20 cellular contexts compared by ENCODE assay signal in the genomic region with DNA sequence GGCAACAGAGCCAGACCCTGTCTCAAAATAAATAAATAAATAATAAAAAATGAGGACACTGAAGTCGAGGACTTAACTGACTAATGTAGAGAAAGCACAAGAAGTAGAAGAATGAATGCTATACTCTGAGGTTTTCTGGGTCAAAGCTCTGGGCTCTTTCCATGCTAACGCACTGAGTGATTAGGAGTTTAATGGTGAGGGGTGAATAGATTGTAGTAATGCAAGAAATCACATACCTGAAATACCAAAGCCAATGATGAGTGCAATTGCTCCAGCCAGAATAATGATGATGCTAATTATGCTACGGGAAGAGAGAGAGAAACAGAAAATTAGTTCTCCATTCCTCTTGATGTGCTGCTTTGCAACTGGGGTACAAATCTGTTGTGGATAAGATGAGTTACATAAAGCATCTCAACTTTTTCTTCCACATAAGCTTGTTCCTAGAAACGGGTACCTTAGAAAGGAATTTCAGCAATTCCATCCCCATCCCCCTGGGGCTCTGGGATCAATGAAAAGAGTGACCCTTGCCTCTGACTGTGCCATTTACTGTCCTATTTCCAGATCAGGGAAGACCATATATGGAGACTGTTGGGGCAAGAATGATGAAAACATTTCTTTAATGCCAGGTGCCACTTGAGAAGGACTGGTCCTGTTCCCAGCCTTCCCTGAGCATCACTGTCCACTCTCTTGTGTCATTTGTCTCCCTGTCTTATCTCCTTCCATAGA. TPM values are rescaled to one million over a fixed set of nuclear protein-coding genes. Genes with fewer than 3 reads are reported as not detected.
DNase-seq lines count a peak whose midpoint lies in the region; ATAC-seq, FAIRE-seq and TF ChIP-seq lines count a peak whose summit lies in the region.
"Had no signal": no experiment of that assay in that cellular context is flagged by ENCODE, and none has a peak within 500 bp of the region (broad histone marks: within the 10 kb centered on the region; RNA-seq: fewer than 3 reads in every experiment).

No MANE protein-coding gene starts in this region.

- no peaks in the 10 kb centered on the region for H3K36me3 Mint-ChIP-seq in astrocyte (ENCODE audit: low read depth, unreplicated experiment)
- H3K36me3 Mint-ChIP-seq: CD14-positive monocyte had no signal

- peaks cover 4% of the 10 kb centered on the region for H3K9me3 Mint-ChIP-seq in astrocyte (ENCODE audit: unreplicated experiment)

- H3K36me3 ChIP-seq in HUES48 (ENCODE audit: control insufficient read depth, insufficient read depth, low read length) (no peaks in the 10 kb centered on the region), astrocyte (ENCODE audit: insufficient read depth, low read length) (no peaks in the 10 kb centered on the region)

- no peaks in the 10 kb centered on the region for H3K79me2 ChIP-seq in astrocyte (ENCODE audit: insufficient read depth, low read length)

- DNase-seq in astrocyte (ENCODE audit: low read depth) (peak; percentile 66), kidney glomerular epithelial cell (lab: John Stamatoyannopoulos, UW) (peak; percentile 94), renal cortical epithelial cell (ENCODE audit: low read depth) (peak; percentile 95), anterior cingulate cortex (lab: John Stamatoyannopoulos, UW) (no peak), NCI-H1048 (lab: John Stamatoyannopoulos, UW) (no peak)
- DNase-seq in effector CD8-positive, alpha-beta T cell (lab: John Stamatoyannopoulos, UW): no peak
- DNase-seq: AML-193, Caco-2, GM23248, Karpas-422, MM.1S, NCI-H1105, NCI-H1694, NCI-H2227 treated with DMSO at 0.1 percent for 48 hours, NCI-H524 treated with DMSO at 0.1 percent for 48 hours, SHP77, SK-N-SH had no signal

- no peak overlapping the region for H3K4me2 ChIP-seq in astrocyte (ENCODE audit: low read length)
- H3K4me2 ChIP-seq: SK-N-SH had no signal

- H3K4me3 Mint-ChIP-seq in astrocyte (ENCODE audit: unreplicated experiment): no peak overlapping the region
- H3K4me3 Mint-ChIP-seq: CD14-positive monocyte had no signal

- no peak overlapping the region for H2AFZ ChIP-seq in astrocyte (ENCODE audit: low read depth, low read length)
- H2AFZ ChIP-seq: GM23248 had no signal

- no peak for TF ChIP-seq CTCF in astrocyte (IDR thresholded peaks at IDR 0.05; ENCODE audit: insufficient read depth, low read depth, low read length)

- no peak overlapping the region for H3K27ac Mint-ChIP-seq in astrocyte (ENCODE audit: unreplicated experiment)
- H3K27ac Mint-ChIP-seq: CD14-positive monocyte had no signal

- H3K27me3 Mint-ChIP-seq in astrocyte (ENCODE audit: low read depth, unreplicated experiment): no peaks in the 10 kb centered on the region

- peak overlapping the region; percentile 13; the same call in 1 of the 2 replicates for H3K4me3 ChIP-seq in HUES48 (ENCODE audit: low read depth, low read length)
- no peak overlapping the region for H3K4me3 ChIP-seq in astrocyte (ENCODE audit: insufficient read depth, low read depth, low read length)
- H3K4me3 ChIP-seq: GM23248 had no signal

- no peaks in the 10 kb centered on the region for H4K20me1 ChIP-seq in astrocyte (ENCODE audit: insufficient read depth, low read length)

- H3K4me1 Mint-ChIP-seq in astrocyte (ENCODE audit: low read depth, unreplicated experiment): peaks cover 4% of the 10 kb centered on the region
- H3K4me1 Mint-ChIP-seq: CD14-positive monocyte had no signal

- H3K9ac ChIP-seq in HUES48 (ENCODE audit: low read depth, low read length) (no peak overlapping the region), astrocyte (ENCODE audit: low read length) (no peak overlapping the region)
- H3K9ac ChIP-seq: GM23248, SK-N-SH had no signal

- H3K27me3 ChIP-seq in HUES48 (ENCODE audit: control insufficient read depth, insufficient read depth, low read length) (no peaks in the 10 kb centered on the region), astrocyte (ENCODE audit: insufficient read depth, low read length) (no peaks in the 10 kb centered on the region)

- ATAC-seq in GM18870 (IDR thresholded peaks at IDR 0.05; ENCODE audit: unreplicated experiment): no peak

- no peaks in the 10 kb centered on the region for H3K9me3 ChIP-seq in HUES48 (ENCODE audit: control insufficient read depth, insufficient read depth, low read length)
- no peaks in the 10 kb centered on the region for H3K9me3 ChIP-seq in astrocyte (ENCODE audit: insufficient read depth, low read depth, low read length)
- H3K9me3 ChIP-seq: Caco-2, SK-N-SH had no signal

- H3K27ac ChIP-seq in HUES48 (ENCODE audit: low read depth, low read length) (no peak overlapping the region), astrocyte (ENCODE audit: low read depth, low read length) (no peak overlapping the region)
- H3K27ac ChIP-seq: GM23248 had no signal

- H3K4me1 ChIP-seq in HUES48 (ENCODE audit: control insufficient read depth, insufficient read depth, low read length): peaks cover 22% of the 10 kb centered on the region
- H3K4me1 ChIP-seq in astrocyte (ENCODE audit: insufficient read depth, low read length): peaks cover 10% of the 10 kb centered on the region
- H3K4me1 ChIP-seq: Caco-2 had no signal

- FAIRE-seq in astrocyte (lab: Jason Lieb, UNC): no peak

RNA-seq across cellular contexts. Expression of a gene that starts 40.7 kb away (rescaled TPM):
- 0.43 and 1.3 TPM in 2 replicates for total RNA-seq in astrocyte
- total RNA-seq in renal cortical epithelial cell: 16.3 and 19.9 TPM in 2 replicates
- total RNA-seq: GM23248 had no signal

RNA-seq across cellular contexts. Expression of a gene that starts 48.5 kb away (rescaled TPM):
- total RNA-seq in astrocyte (2.5 and 3.1 TPM in 2 replicates), renal cortical epithelial cell (1.2 and 7.1 TPM in 2 replicates)

Comparison
In these comparisons a context has a peak if more than half of its experiments do, and no peak if none do; other contexts are left out.
1. DNase-seq: peak in astrocyte (single experiment), kidney glomerular epithelial cell (single experiment) and renal cortical epithelial cell (single experiment); none in anterior cingulate cortex (0 of 58), NCI-H1048 (single experiment) and effector CD8-positive, alpha-beta T cell (single experiment).